In the genomic region with DNA sequence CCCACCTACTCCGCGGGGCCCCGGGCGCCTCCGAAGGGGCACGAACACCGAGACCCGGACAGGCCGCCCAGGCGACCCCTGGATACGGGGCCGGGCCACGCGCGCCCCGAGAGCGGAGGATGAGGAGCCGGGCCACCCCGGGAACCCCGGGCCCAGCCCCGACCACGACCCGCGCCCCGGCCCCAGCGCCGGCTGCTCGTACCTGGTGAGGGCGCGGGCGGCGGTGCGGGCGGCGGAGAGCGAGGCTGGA, we compare ENCODE assay signal across 8 cellular contexts. TPM values are rescaled to one million over a fixed set of nuclear protein-coding genes. Genes with fewer than 3 reads are reported as not detected.
DNase-seq lines count a peak whose midpoint lies in the region; ATAC-seq and TF ChIP-seq lines count a peak whose summit lies in the region.

No MANE protein-coding gene starts in this region.

- intact Hi-C loops in MCF 10A (cut with micrococcal nuclease) = loop anchor here (10.0 kb wide), 1 partner anchor 63 kb away; the partner anchor contains the start of genes DCXR and RAC3
- intact Hi-C loops in naive thymus-derived CD4-positive, alpha-beta T cell (cut with micrococcal nuclease) = loop anchor here (1.0 to 10.0 kb wide), 11 partner anchors 28 to 416 kb away; partner anchors contain the start of genes DCXR (in 2 of the 2), DUS1L (in 2 of the 2), ARL16 (in 1 of the 2) and ASPSCR1 (in 1 of the 2)

- in situ Hi-C loops in G401 (cut with HindIII; ENCODE audit: low sequenced_read_pairs) = no loop called here

- no peaks in the 10 kb centered on the region for H3K9me3 Mint-ChIP-seq in MCF 10A (ENCODE audit: unreplicated experiment)
- H3K9me3 Mint-ChIP-seq in naive thymus-derived CD4-positive, alpha-beta T cell = no peaks in the 10 kb centered on the region

- peak overlapping the region; percentile 83 for H3K27ac ChIP-seq in DND-41 (ENCODE audit: low read length)
- H3K27ac ChIP-seq in naive thymus-derived CD4-positive, alpha-beta T cell (ENCODE audit: low read depth, low read length) = peak overlapping the region; percentile 97

- H3K27ac Mint-ChIP-seq in MCF 10A (ENCODE audit: low read depth, unreplicated experiment) = peak overlapping the region; percentile 23
- H3K27ac Mint-ChIP-seq in naive thymus-derived CD4-positive, alpha-beta T cell = peak overlapping the region in 2 of 9 donors; percentile 63 to 67

- CTCF ChIA-PET in MCF 10A (lab: Yijun Ruan, JAX) = no interaction called here
- CTCF ChIA-PET in naive thymus-derived CD4-positive, alpha-beta T cell (lab: Charles Lee) = interaction anchor here (1.1 to 2.7 kb wide), 2 partner anchors 29 to 67 kb away, joined by 3 to 12 read pairs; no protein-coding TSS in a partner anchor

- no peak; the same call in 1 of the 3 replicates for ATAC-seq in DND-41 (ENCODE audit: insufficient read depth, low read depth)
- peak; percentile 18 for ATAC-seq in HG03196 (IDR thresholded peaks at IDR 0.05; ENCODE audit: unreplicated experiment)
- ATAC-seq in naive thymus-derived CD4-positive, alpha-beta T cell = no peak
- no peak for ATAC-seq in GM21381 (IDR thresholded peaks at IDR 0.05; ENCODE audit: unreplicated experiment)
- no peak for ATAC-seq in GM19324 (IDR thresholded peaks at IDR 0.05; ENCODE audit: low FRiP score, unreplicated experiment)

- H3K79me2 ChIP-seq in DND-41 (ENCODE audit: insufficient read depth, low read length) = peaks cover 64% of the 10 kb centered on the region

- peak overlapping the region; percentile 78 for H3K4me2 ChIP-seq in DND-41 (ENCODE audit: insufficient read depth, low read length)

- peak overlapping the region; percentile 62 to 73 for H3K4me3 ChIP-seq in DND-41 (ENCODE audit: low read depth in 1 of 2, low read length in 2 of 2)
- H3K4me3 ChIP-seq in naive thymus-derived CD4-positive, alpha-beta T cell (ENCODE audit: low read length) = peak overlapping the region; percentile 47

- peak overlapping the region; percentile 59 for H2AFZ ChIP-seq in DND-41 (ENCODE audit: low read depth, low read length)

- TF ChIP-seq CTCF in DND-41 (IDR thresholded peaks at IDR 0.05; ENCODE audit: borderline replicate concordance, extremely low read depth, low read length, poor library complexity, severe bottlenecking) = no peak
- no peak for TF ChIP-seq CTCF in MCF 10A (IDR thresholded peaks at IDR 0.05; ENCODE audit: unreplicated experiment)

- H3K9me3 ChIP-seq in DND-41 (ENCODE audit: insufficient read depth, low read length, severe bottlenecking) = no peaks in the 10 kb centered on the region
- H3K9me3 ChIP-seq in naive thymus-derived CD4-positive, alpha-beta T cell (ENCODE audit: control insufficient read depth in 2 of 3, low read length in 3 of 3) = no peaks in the 10 kb centered on the region

- H4K20me1 ChIP-seq in DND-41 (ENCODE audit: insufficient read depth, low read length) = peaks cover 40% of the 10 kb centered on the region

- no peak for DNase-seq in DND-41
- DNase-seq in MCF 10A (ENCODE audit: unreplicated experiment) = no peak
- no peak for DNase-seq in naive thymus-derived CD4-positive, alpha-beta T cell
- DNase-seq in G401 (ENCODE audit: low spot score) = no peak
- no peak for DNase-seq in NCI-H2107 treated with DMSO at 0.1 percent for 48 hours (lab: John Stamatoyannopoulos, UW; ENCODE audit: unreplicated experiment)

- H3K9ac ChIP-seq in DND-41 (ENCODE audit: low read depth, low read length) = peak overlapping the region; percentile 95

- no peaks in the 10 kb centered on the region for H3K4me1 Mint-ChIP-seq in MCF 10A (ENCODE audit: insufficient read depth, unreplicated experiment)
- H3K4me1 Mint-ChIP-seq in naive thymus-derived CD4-positive, alpha-beta T cell = peaks cover 0 to 14% (median 7%) of the 10 kb centered on the region in 7 donors

- H3K27me3 ChIP-seq in DND-41 (ENCODE audit: insufficient read depth, low read length, poor library complexity) = no peaks in the 10 kb centered on the region
- no peaks in the 10 kb centered on the region for H3K27me3 ChIP-seq in naive thymus-derived CD4-positive, alpha-beta T cell (ENCODE audit: control insufficient read depth in 2 of 2, insufficient read depth in 2 of 2, low read length in 2 of 2)

- peak overlapping the region; percentile 75 for H3K4me3 Mint-ChIP-seq in MCF 10A (ENCODE audit: unreplicated experiment)
- H3K4me3 Mint-ChIP-seq in naive thymus-derived CD4-positive, alpha-beta T cell = peak overlapping the region in 7 of 10 donors; percentile 36 to 79 (median 69)

- BruUV-seq in MCF 10A (replicated peaks; lab: Mats Ljungman, UMichigan) = no TSS peak

- H3K27me3 Mint-ChIP-seq in MCF 10A (ENCODE audit: insufficient read depth, unreplicated experiment) = no peaks in the 10 kb centered on the region
- no peaks in the 10 kb centered on the region for H3K27me3 Mint-ChIP-seq in naive thymus-derived CD4-positive, alpha-beta T cell

- peaks cover 47% of the 10 kb centered on the region for H3K36me3 Mint-ChIP-seq in MCF 10A (ENCODE audit: insufficient read depth, unreplicated experiment)
- H3K36me3 Mint-ChIP-seq in naive thymus-derived CD4-positive, alpha-beta T cell = peaks cover 0 to 3% (median 0%) of the 10 kb centered on the region in 5 donors

- H3K36me3 ChIP-seq in DND-41 (ENCODE audit: insufficient read depth, low read length) = peaks cover 44% of the 10 kb centered on the region
- peaks cover 0 to 28% (median 0%) of the 10 kb centered on the region in 3 experiments for H3K36me3 ChIP-seq in naive thymus-derived CD4-positive, alpha-beta T cell (ENCODE audit: control insufficient read depth in 2 of 3, insufficient read depth in 3 of 3, low read length in 3 of 3)

- H3K4me1 ChIP-seq in DND-41 (ENCODE audit: insufficient read depth, low read length) = peaks cover 52% of the 10 kb centered on the region
- peaks cover 4 to 12% of the 10 kb centered on the region in 2 donors for H3K4me1 ChIP-seq in naive thymus-derived CD4-positive, alpha-beta T cell (ENCODE audit: control insufficient read depth in 2 of 2, insufficient read depth in 2 of 2, low read length in 2 of 2)

- POLR2A ChIA-PET in MCF 10A (lab: Yijun Ruan, JAX) = interaction anchor here (1.1 to 3.2 kb wide), 17 partner anchors 9 to 264 kb away, joined by 3 to 39 read pairs (median 6); partner anchors contain the start of genes CENPX, DUS1L, LRRC45 and MAFG
- POLR2A ChIA-PET in naive thymus-derived CD4-positive, alpha-beta T cell (lab: Charles Lee) = interaction anchor here (0.6 to 2.3 kb wide), 5 partner anchors 9 to 121 kb away, joined by 3 to 28 read pairs (median 6); no protein-coding TSS in a partner anchor

RNA-seq across cellular contexts. Expression of gene FASN, which starts 0.2 kb away (rescaled TPM):
- 114 and 120 TPM in 2 replicates for total RNA-seq in MCF 10A (2022)
- 100 to 1,000 TPM in 2 of 5 experiments, 10 to 100 TPM in 3; 24.3 to 168 (median 59.0) TPM for total RNA-seq in naive thymus-derived CD4-positive, alpha-beta T cell
- polyA plus RNA-seq in naive thymus-derived CD4-positive, alpha-beta T cell = 1 to 10 TPM in 1 of 2 donors, under 1 TPM in 1; 0.96 to 1.5 TPM
- total RNA-seq in G401 (2014; rRNA removed; shearing (Covaris generic)) = 333 and 346 TPM in 2 replicates

RNA-seq across cellular contexts. Expression of gene DUS1L, which starts 32.2 kb away (rescaled TPM):
- 116 and 123 TPM in 2 replicates for total RNA-seq in MCF 10A (2022)
- total RNA-seq in naive thymus-derived CD4-positive, alpha-beta T cell = 100 to 1,000 TPM; 127 to 157 (median 147) TPM
- polyA plus RNA-seq in naive thymus-derived CD4-positive, alpha-beta T cell = 100 to 1,000 TPM in 1 of 2 donors, 10 to 100 TPM in 1; 52.9 to 110 TPM
- 140 and 144 TPM in 2 replicates for total RNA-seq in G401 (2014; rRNA removed; shearing (Covaris generic))

RNA-seq across cellular contexts. Expression of gene GPS1, which starts 46.1 kb away (rescaled TPM):
- 96.6 and 100 TPM in 2 replicates for total RNA-seq in MCF 10A (2022)
- 10 to 100 TPM; 68.3 to 88.1 (median 71.7) TPM for total RNA-seq in naive thymus-derived CD4-positive, alpha-beta T cell
- polyA plus RNA-seq in naive thymus-derived CD4-positive, alpha-beta T cell = 100 to 1,000 TPM; 105 to 124 TPM
- total RNA-seq in G401 (2014; rRNA removed; shearing (Covaris generic)) = 129 and 153 TPM in 2 replicates

RNA-seq across cellular contexts. Expression of gene RFNG, which starts 46.2 kb away (rescaled TPM):
- total RNA-seq in MCF 10A (2022) = 37.9 and 38.0 TPM in 2 replicates
- 10 to 100 TPM; 25.0 to 45.5 (median 31.5) TPM for total RNA-seq in naive thymus-derived CD4-positive, alpha-beta T cell
- 1 to 10 TPM; 4.2 to 6.7 TPM for polyA plus RNA-seq in naive thymus-derived CD4-positive, alpha-beta T cell
- 41.2 and 41.5 TPM in 2 replicates for total RNA-seq in G401 (2014; rRNA removed; shearing (Covaris generic))
